10 cellular contexts compared by ENCODE assay signal in the genomic region with DNA sequence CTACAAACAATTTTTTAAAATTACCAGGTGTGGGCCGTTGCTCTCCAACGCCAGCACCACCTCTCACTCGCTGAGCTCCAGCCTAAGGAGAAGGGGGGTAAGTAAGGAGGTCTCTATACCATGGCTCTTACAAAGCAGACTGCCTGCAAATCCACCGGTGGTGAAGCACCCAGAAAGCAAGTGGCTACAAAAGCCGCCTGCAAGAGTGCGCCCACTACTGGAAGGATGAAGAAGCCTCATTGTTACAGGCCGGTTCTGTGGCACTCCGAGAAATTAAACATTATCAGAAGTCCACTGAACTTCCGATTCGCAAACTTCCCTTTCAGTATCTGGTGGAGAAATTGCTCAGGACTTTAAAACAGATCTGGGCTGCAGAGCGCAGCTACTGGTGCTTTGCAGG. TPM values are rescaled to one million over a fixed set of nuclear protein-coding genes. Genes with fewer than 3 reads are reported as not detected.
DNase-seq lines count a peak whose midpoint lies in the region; ATAC-seq and TF ChIP-seq lines count a peak whose summit lies in the region.
"Had no signal": no experiment of that assay in that cellular context is flagged by ENCODE, and none has a peak within 500 bp of the region (broad histone marks: within the 10 kb centered on the region; RNA-seq: fewer than 3 reads in every experiment).

No MANE protein-coding gene starts in this region.

- no peak overlapping the region for H3K27ac ChIP-seq in iPS DF 6.9 (ENCODE audit: low read length)

- no peak overlapping the region for H3K4me3 ChIP-seq in H7 (ENCODE audit: insufficient read depth, low read depth, low read length)
- no peak overlapping the region for H3K4me3 ChIP-seq in iPS DF 6.9 (ENCODE audit: low read length)

- DNase-seq in COLO668 (lab: John Stamatoyannopoulos, UW; ENCODE audit: unreplicated experiment), result peak; percentile 6
- peak; percentile 42 for DNase-seq in H7
- peak; percentile 45 for DNase-seq in iPS DF 6.9 (ENCODE audit: low read depth, low spot score)
- no peak for DNase-seq in AG08395 (ENCODE audit: low spot score)
- no peak for DNase-seq in SKM-1 treated with dmso at 0.1 percent for 144 hours (lab: John Stamatoyannopoulos, UW; ENCODE audit: unreplicated experiment)
- no peak for DNase-seq in retina
- no peak for DNase-seq in mucosa of gallbladder (ENCODE audit: low spot score)
- DNase-seq: activated T-cell treated with anti-CD3 and anti-CD28 coated beads, Interleukin-2, amount 50 U/mL, for 4 hours; SHP77 treated with DMSO at 0.1 percent for 48 hours had no signal

- no peaks in the 10 kb centered on the region for H3K27me3 ChIP-seq in H7 (ENCODE audit: control insufficient read depth, insufficient read depth, low read length)
- H3K27me3 ChIP-seq in iPS DF 6.9 (ENCODE audit: control insufficient read depth, insufficient read depth, low read length), result no peaks in the 10 kb centered on the region

- ATAC-seq in SK-N-SH treated with all-trans-retinoic acid at 6 μM for 48 hours, result 0 out of 3 replicates have a peak, but pooled peaks have one; percentile 34
- ATAC-seq: activated T-cell treated with anti-CD3 and anti-CD28 coated beads, Interleukin-2, amount 50 U/mL, for 4 hours had no signal

- H3K36me3 ChIP-seq in H7 (replicated peaks; ENCODE audit: control insufficient read depth, insufficient read depth, low read length), result no peaks in the 10 kb centered on the region
- no peaks in the 10 kb centered on the region for H3K36me3 ChIP-seq in iPS DF 6.9 (ENCODE audit: control insufficient read depth, insufficient read depth, low read length)

- no peaks in the 10 kb centered on the region for H3K4me1 ChIP-seq in iPS DF 6.9 (ENCODE audit: control insufficient read depth, insufficient read depth, low read length)

- WGBS in iPS DF 6.9 (ENCODE audit: insufficient coverage, insufficient read length), result no CpG with 5 or more reads among the region's 11 CpGs

- H3K9me3 ChIP-seq in iPS DF 6.9 (ENCODE audit: control insufficient read depth, insufficient read depth, low read length), result no peaks in the 10 kb centered on the region

TF ChIP-seq in SK-N-SH treated with all-trans-retinoic acid at 6 μM for 48 hours, 23 proteins besides CTCF, POLR2A, EP300 and RAD21:
- TF ChIP-seq ZFP30 (CRISPR knock-in tag; IDR thresholded peaks at IDR 0.05) (no peak), ZNF70 (CRISPR knock-in tag; IDR thresholded peaks at IDR 0.05) (no peak), ZNF8 (CRISPR knock-in tag; IDR thresholded peaks at IDR 0.05) (no peak), GLIS3 (CRISPR knock-in tag; IDR thresholded peaks at IDR 0.05) (no peak), ARNTL (CRISPR knock-in tag; IDR thresholded peaks at IDR 0.05; ENCODE audit: borderline replicate concordance, low read depth) (no peak)
- TF ChIP-seq, protein P1, sequence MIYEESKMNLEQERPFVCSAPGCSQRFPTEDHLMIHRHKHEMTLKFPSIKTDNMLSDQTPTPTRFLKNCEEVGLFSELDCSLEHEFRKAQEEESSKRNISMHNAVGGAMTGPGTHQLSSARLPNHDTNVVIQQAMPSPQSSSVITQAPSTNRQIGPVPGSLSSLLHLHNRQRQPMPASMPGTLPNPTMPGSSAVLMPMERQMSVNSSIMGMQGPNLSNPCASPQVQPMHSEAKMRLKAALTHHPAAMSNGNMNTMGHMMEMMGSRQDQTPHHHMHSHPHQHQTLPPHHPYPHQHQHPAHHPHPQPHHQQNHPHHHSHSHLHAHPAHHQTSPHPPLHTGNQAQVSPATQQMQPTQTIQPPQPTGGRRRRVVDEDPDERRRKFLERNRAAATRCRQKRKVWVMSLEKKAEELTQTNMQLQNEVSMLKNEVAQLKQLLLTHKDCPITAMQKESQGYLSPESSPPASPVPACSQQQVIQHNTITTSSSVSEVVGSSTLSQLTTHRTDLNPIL (CRISPR knock-in tag; IDR thresholded peaks at IDR 0.05; ENCODE audit: low read depth), result no peak
- TF ChIP-seq, protein P2, sequence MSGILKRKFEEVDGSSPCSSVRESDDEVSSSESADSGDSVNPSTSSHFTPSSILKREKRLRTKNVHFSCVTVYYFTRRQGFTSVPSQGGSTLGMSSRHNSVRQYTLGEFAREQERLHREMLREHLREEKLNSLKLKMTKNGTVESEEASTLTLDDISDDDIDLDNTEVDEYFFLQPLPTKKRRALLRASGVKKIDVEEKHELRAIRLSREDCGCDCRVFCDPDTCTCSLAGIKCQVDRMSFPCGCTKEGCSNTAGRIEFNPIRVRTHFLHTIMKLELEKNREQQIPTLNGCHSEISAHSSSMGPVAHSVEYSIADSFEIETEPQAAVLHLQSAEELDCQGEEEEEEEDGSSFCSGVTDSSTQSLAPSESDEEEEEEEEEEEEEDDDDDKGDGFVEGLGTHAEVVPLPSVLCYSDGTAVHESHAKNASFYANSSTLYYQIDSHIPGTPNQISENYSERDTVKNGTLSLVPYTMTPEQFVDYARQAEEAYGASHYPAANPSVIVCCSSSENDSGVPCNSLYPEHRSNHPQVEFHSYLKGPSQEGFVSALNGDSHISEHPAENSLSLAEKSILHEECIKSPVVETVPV (CRISPR knock-in tag; IDR thresholded peaks at IDR 0.05), result no peak

RNA-seq across cellular contexts. Expression of a gene that starts 46.0 kb away (rescaled TPM):
- total RNA-seq in H7 (2014; rRNA removed; shearing (Covaris generic)), result 9.2 and 9.9 TPM in 2 replicates
- 10.8 TPM for total RNA-seq in mucosa of gallbladder

Comparison
In these comparisons a context has a peak if more than half of its experiments do, and no peak if none do; other contexts are left out.
1. DNase-seq: peak in COLO668 (single experiment), H7 (single experiment) and iPS DF 6.9 (single experiment); none in AG08395 (single experiment), SKM-1 treated with dmso at 0.1 percent for 144 hours (single experiment), retina (single experiment) and mucosa of gallbladder (single experiment).